Comparison of ENCODE assay signal across 8 cellular contexts in genomic region chr1:116514708-116515525, GRCh38.
DNase-seq lines count a peak whose midpoint lies in the region; ATAC-seq and TF ChIP-seq lines count a peak whose summit lies in the region.

No MANE protein-coding gene starts in this region.

- in situ Hi-C loops in ACHN (cut with HindIII; ENCODE audit: low pct_ligation_motif_present, low pct_unique_long_range_greater_than_20kb, low sequenced_read_pairs) = no loop called here

- TF ChIP-seq CTCF in coronary artery (IDR thresholded peaks at IDR 0.05) = no peak

- DNase-seq in OCI-M1 (lab: John Stamatoyannopoulos, UW) = peak; percentile 61
- peak; percentile 22 for DNase-seq in activated naive CD4-positive, alpha-beta T cell treated with anti-CD3 and anti-CD28 coated beads, Interleukin-2, amount 50 U/mL, for 16 hours
- peak; percentile 70 for DNase-seq in non-pigmented ciliary epithelial cell (ENCODE audit: low read depth)
- no peak for DNase-seq in amygdala (lab: John Stamatoyannopoulos, UW)
- no peak for DNase-seq in ACHN
- no peak for DNase-seq in coronary artery (ENCODE audit: low spot score)

- no peak overlapping the region for H3K4me3 ChIP-seq in coronary artery

- H3K27ac ChIP-seq in coronary artery = peak overlapping the region in 1 of 2 donors; percentile 46

- peak; percentile 72 for ATAC-seq in GM18517 (IDR thresholded peaks at IDR 0.05; ENCODE audit: unreplicated experiment)
- peak; percentile 72 for ATAC-seq in HG02798 (IDR thresholded peaks at IDR 0.05; ENCODE audit: poor library complexity, unreplicated experiment)

Comparison
In these comparisons a context has a peak if more than half of its experiments do, and no peak if none do; other contexts are left out.
1. DNase-seq: peak in OCI-M1 (single experiment), activated naive CD4-positive, alpha-beta T cell treated with anti-CD3 and anti-CD28 coated beads, Interleukin-2, amount 50 U/mL, for 16 hours (single experiment) and non-pigmented ciliary epithelial cell (single experiment); none in amygdala (0 of 56), ACHN (single experiment) and coronary artery (single experiment).